ENCODE assay signal across 8 cellular contexts in the genomic region with DNA sequence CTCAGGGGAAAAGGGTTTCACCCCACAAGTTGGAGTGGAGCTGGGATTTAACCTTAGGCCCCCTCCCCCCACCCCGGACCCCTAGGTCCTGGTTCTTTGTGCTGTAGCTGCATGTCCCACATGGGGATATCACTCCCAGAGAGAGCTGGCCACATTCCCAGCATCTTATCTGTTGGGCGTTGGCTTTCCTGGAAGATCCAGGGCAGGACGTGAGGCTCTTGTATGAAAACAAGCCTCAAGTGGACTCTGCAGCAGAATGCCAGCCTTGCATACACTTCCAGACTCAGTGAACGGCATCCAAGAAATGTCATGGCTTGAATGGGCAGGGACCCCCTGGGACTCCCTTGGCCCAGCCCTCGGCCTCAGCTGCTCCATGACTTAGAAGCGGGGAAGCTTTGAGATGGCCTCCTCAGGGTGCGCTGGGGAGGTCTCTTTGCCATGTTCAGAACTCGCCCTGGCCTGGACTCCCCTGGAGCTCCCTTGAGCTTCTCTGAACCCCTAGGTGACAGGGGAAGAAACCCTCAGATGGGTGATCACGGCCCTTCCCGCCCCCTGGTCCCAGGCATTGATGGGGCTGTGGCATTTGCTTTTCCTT. TPM values are rescaled to one million over a fixed set of nuclear protein-coding genes. Genes with fewer than 3 reads are reported as not detected.
DNase-seq lines count a peak whose midpoint lies in the region; ATAC-seq and TF ChIP-seq lines count a peak whose summit lies in the region.
"Not testable (repeated sequence)": the region's sequence is repeated elsewhere in the genome, so short reads cannot be mapped to it uniquely, and the experiment has no call there.

No MANE protein-coding gene starts in this region.

- H3K27me3 ChIP-seq in BLaER1; Peyer's patch; right cardiac atrium (ENCODE audit: control insufficient read depth, insufficient read depth); lower lobe of right lung (ENCODE audit: low read depth); testis: not testable (repeated sequence)

- peak overlapping the region; percentile 63 for H3K4me2 ChIP-seq in BLaER1

- H3K4me3 Mint-ChIP-seq in natural killer cell, result not testable (repeated sequence)

- H3K36me3 Mint-ChIP-seq in natural killer cell, result not testable (repeated sequence)

- whole genome bisulfite sequencing in right cardiac atrium, result 33% methylated on average over 10 of the region's 10 CpGs
- WGBS in testis, 2 donors, result 64 to 75% methylated on average over 3 to 4 of the region's 10 CpGs

- not testable (repeated sequence) for H4K20me1 ChIP-seq in BLaER1

- H3K9ac ChIP-seq in BLaER1, result not testable (repeated sequence)

- ATAC-seq in right cardiac atrium (peak; percentile 77 to 84), lower lobe of right lung (peak; percentile 12 to 43)
- ATAC-seq in natural killer cell, result not testable (repeated sequence)

- H3K4me1 Mint-ChIP-seq in natural killer cell, result peaks cover 12 to 20% of the 10 kb centered on the region in 2 donors

- H3K27ac ChIP-seq in BLaER1 (peak overlapping the region; percentile 65), right cardiac atrium (ENCODE audit: low read length) (peak overlapping the region; percentile 8)
- H3K27ac ChIP-seq in Peyer's patch, lower lobe of right lung, testis: not testable (repeated sequence)

- intact Hi-C loops in cardiac septum (cut with DNase I); right cardiac atrium (cut with DNase I); lower lobe of right lung (cut with DNase I); natural killer cell (cut with micrococcal nuclease); testis (cut with DNase I; ENCODE audit: low total_unique reads): not testable (repeated sequence)

- not testable (repeated sequence) for H3K27me3 Mint-ChIP-seq in natural killer cell (ENCODE audit: low read depth in 2 of 2)

- H3K36me3 ChIP-seq in BLaER1; Peyer's patch; lower lobe of right lung; testis (ENCODE audit: low read depth, missing control alignments): not testable (repeated sequence)

- TF ChIP-seq POLR2A in Peyer's patch (IDR thresholded peaks at IDR 0.05); testis (IDR thresholded peaks at IDR 0.05): not testable (repeated sequence)

- not testable (repeated sequence) for H3K27ac Mint-ChIP-seq in natural killer cell

- not testable (repeated sequence) for H3K9me3 Mint-ChIP-seq in natural killer cell

- peaks cover 73% of the 10 kb centered on the region for H3K4me1 ChIP-seq in BLaER1
- not testable (repeated sequence) for H3K4me1 ChIP-seq in Peyer's patch; right cardiac atrium (ENCODE audit: control insufficient read depth, insufficient read depth, low read length); lower lobe of right lung; testis

- not testable (repeated sequence) for H3K4me3 ChIP-seq in BLaER1; Peyer's patch; right cardiac atrium (ENCODE audit: low read length); lower lobe of right lung; testis

- peak in 2 of 3 donors; percentile 48 to 67 for DNase-seq in Peyer's patch
- peak; percentile 31 for DNase-seq in amniotic epithelial cell (ENCODE audit: low read depth)
- DNase-seq in cardiac septum (ENCODE audit: low spot score), result peak; percentile 78
- DNase-seq in right cardiac atrium, result peak; percentile 81 to 91 (median 87)
- DNase-seq in lower lobe of right lung, result peak; percentile 61
- peak; percentile 13 for DNase-seq in natural killer cell
- peak; percentile 89 for DNase-seq in testis

- TF ChIP-seq CTCF in Peyer's patch (IDR thresholded peaks at IDR 0.05); lower lobe of right lung (IDR thresholded peaks at IDR 0.05); natural killer cell (IDR thresholded peaks at IDR 0.05); testis (IDR thresholded peaks at IDR 0.05): not testable (repeated sequence)

- not testable (repeated sequence) for H3K9me3 ChIP-seq in BLaER1; Peyer's patch; right cardiac atrium (ENCODE audit: control insufficient read depth, low read length); lower lobe of right lung; testis

RNA-seq across cellular contexts. Expression of a gene that starts 29.4 kb away (rescaled TPM):
- total RNA-seq in Peyer's patch, result 1 to 10 TPM in 1 of 4 donors, under 1 TPM in 1, not detected in 2; 0.94 to 1.7 TPM
- 11.3 TPM for total RNA-seq in cardiac septum
- total RNA-seq in right cardiac atrium, result 10 to 100 TPM in 2 of 4 donors, 1 to 10 TPM in 2; 9.8 to 13.3 (median 10.8) TPM
- polyA plus RNA-seq in right cardiac atrium, result 9.9 TPM
- 1.9 TPM for total RNA-seq in lower lobe of right lung
- total RNA-seq in natural killer cell, result under 1 TPM in 1 of 3 donors, not detected in 2; 0.14 TPM
- 1 to 10 TPM; 2.8 to 5.4 TPM for total RNA-seq in testis
- polyA plus RNA-seq in testis (ENCODE audit: insufficient read depth, low read depth, low replicate concordance), result 2.4 TPM

Comparison
In these comparisons a context has a peak if more than half of its experiments do, and no peak if none do; other contexts are left out.
1. DNase-seq: peak in every context shown above with its lines; median percentile 89 in testis; 87 in right cardiac atrium; 78 in cardiac septum; 61 in lower lobe of right lung; 58 in Peyer's patch; 31 in amniotic epithelial cell; 13 in natural killer cell.